In genomic region chr9:136372561-136373299, GRCh38 we compare ENCODE assay signal across 1 cellular context.
A peak's percentile ranks its signal among the peaks of the same experiment; 100 is the strongest.
TF ChIP-seq lines count a peak whose summit lies in the region.

No MANE protein-coding gene starts in this region.

TF ChIP-seq in H1, 55 proteins besides CTCF, POLR2A, EP300 and RAD21:
- TF ChIP-seq TAF7 (optimal IDR thresholded peaks at IDR 0.05; ENCODE audit: borderline replicate concordance, low read depth, low read length) (no peak), POU5F1 (IDR thresholded peaks at IDR 0.05; ENCODE audit: low read depth, low read length) (no peak), KDM4A (IDR thresholded peaks at IDR 0.05; ENCODE audit: low read depth, low read length, severe bottlenecking) (no peak), CHD1 (IDR thresholded peaks at IDR 0.05; ENCODE audit: low read depth, low read length) (no peak), SP1 (IDR thresholded peaks at IDR 0.05; ENCODE audit: low read depth, low read length) (no peak), CEBPB (IDR thresholded peaks at IDR 0.05; ENCODE audit: low read depth, low read length) (peak; percentile 74)
